In genomic region chr13:21785990-21786389, GRCh38 we compare ENCODE assay signal across 21 cellular contexts.
DNase-seq lines count a peak whose midpoint lies in the region; ATAC-seq, FAIRE-seq and TF ChIP-seq lines count a peak whose summit lies in the region.
"Had no signal": no experiment of that assay in that cellular context is flagged by ENCODE, and none has a peak within 500 bp of the region (broad histone marks: within the 10 kb centered on the region; RNA-seq: fewer than 3 reads in every experiment).

No MANE protein-coding gene starts in this region.

- H3K9me2 ChIP-seq in Karpas-422 (replicated peaks; ENCODE audit: insufficient read depth, low read length) = no peaks in the 10 kb centered on the region

- DNase-seq in HEK293T (ENCODE audit: extremely low spot score) (no peak), small intestine (no peak), Karpas-422 (no peak)
- no peak for DNase-seq in stimulated activated CD8-positive, alpha-beta memory T cell treated with anti-CD3 and anti-CD28 coated beads, Interleukin-4, amount 100 ng/mL, for 48 hours
- DNase-seq: 8988T; AML-193; Caco-2; Calu3; CD4-positive, alpha-beta T cell; CD8-positive, alpha-beta T cell; DMS79 treated with DMSO at 0.1 percent for 48 hours; GF-D8 had no signal

- FAIRE-seq in colon (lab: Jason Lieb, UNC) (peak; percentile 21), small intestine (lab: Jason Lieb, UNC) (peak; percentile 49)
- FAIRE-seq: A549, D721Med, G401.6, GM12891, GM18507 had no signal

- CTCF ChIA-PET in HEK293T (lab: Yijun Ruan, JAX) = no interaction called here

- H3K9ac ChIP-seq in Karpas-422 (ENCODE audit: low read length) = no peak overlapping the region
- H3K9ac ChIP-seq: BLaER1 treated with 17β-estradiol and CSF1 and Interleukin-3, amounts not matched to agents 10 nM and 100 nM had no signal

- no peaks in the 10 kb centered on the region for H3K27me3 ChIP-seq in small intestine (ENCODE audit: control insufficient read depth in 2 of 2, insufficient read depth in 2 of 2, low read length in 2 of 2)
- H3K27me3 ChIP-seq in Karpas-422 (ENCODE audit: low read length) = no peaks in the 10 kb centered on the region; the same call in 1 of the 2 replicates
- H3K27me3 ChIP-seq: BLaER1 treated with 17β-estradiol and CSF1 and Interleukin-3, amounts not matched to agents 10 nM and 100 nM had no signal

- H3K27ac ChIP-seq in small intestine (ENCODE audit: low read depth in 1 of 2, low read length in 1 of 2) (no peak overlapping the region), Karpas-422 (ENCODE audit: low read length) (no peak overlapping the region)
- H3K27ac ChIP-seq: A549; BLaER1 treated with 17β-estradiol and CSF1 and Interleukin-3, amounts not matched to agents 10 nM and 100 nM; C4-2B had no signal

- H3K4me1 ChIP-seq in small intestine (ENCODE audit: control insufficient read depth in 2 of 2, insufficient read depth in 1 of 2, low read depth in 1 of 2, low read length in 1 of 2) = no peaks in the 10 kb centered on the region
- peaks cover 4% of the 10 kb centered on the region for H3K4me1 ChIP-seq in Karpas-422 (ENCODE audit: low read length)
- H3K4me1 ChIP-seq: A549; BLaER1 treated with 17β-estradiol and CSF1 and Interleukin-3, amounts not matched to agents 10 nM and 100 nM; Caco-2 had no signal

- H3K36me3 ChIP-seq in small intestine (ENCODE audit: control insufficient read depth in 2 of 2, insufficient read depth in 2 of 2, low read length in 2 of 2) (no peaks in the 10 kb centered on the region), Karpas-422 (ENCODE audit: insufficient read depth, low read length) (no peaks in the 10 kb centered on the region)
- H3K36me3 ChIP-seq: BLaER1 treated with 17β-estradiol and CSF1 and Interleukin-3, amounts not matched to agents 10 nM and 100 nM had no signal

- no peaks in the 10 kb centered on the region for H4K20me1 ChIP-seq in Karpas-422 (ENCODE audit: insufficient read depth, low read depth, low read length)
- H4K20me1 ChIP-seq: BLaER1 treated with 17β-estradiol and CSF1 and Interleukin-3, amounts not matched to agents 10 nM and 100 nM had no signal

- H3K4me3 ChIP-seq in small intestine (ENCODE audit: low read depth in 1 of 2, low read length in 2 of 2) (no peak overlapping the region), Karpas-422 (ENCODE audit: low read length) (no peak overlapping the region)
- H3K4me3 ChIP-seq: A549; BLaER1 treated with 17β-estradiol and CSF1 and Interleukin-3, amounts not matched to agents 10 nM and 100 nM had no signal

- no peak for ATAC-seq in GM18498 (IDR thresholded peaks at IDR 0.05; ENCODE audit: unreplicated experiment)
- ATAC-seq: A549; CD8-positive, alpha-beta T cell had no signal

- WGBS in small intestine, 3 donors = 88 to 97% (median 95%) methylated on average over 2 of the region's 2 CpGs

- no peaks in the 10 kb centered on the region for H3K79me2 ChIP-seq in Karpas-422 (ENCODE audit: low read length)

- no peak overlapping the region for H2AFZ ChIP-seq in Karpas-422 (ENCODE audit: low read length)

- POLR2A ChIA-PET in HEK293T (lab: Yijun Ruan, JAX) = no interaction called here

- no peak overlapping the region for H3K4me2 ChIP-seq in Karpas-422 (ENCODE audit: low read depth, low read length, poor library complexity, severe bottlenecking)
- H3K4me2 ChIP-seq: A549; BLaER1 treated with 17β-estradiol and CSF1 and Interleukin-3, amounts not matched to agents 10 nM and 100 nM had no signal

- H3K9me3 ChIP-seq in small intestine (ENCODE audit: control insufficient read depth, low read depth) = no peaks in the 10 kb centered on the region
- no peaks in the 10 kb centered on the region for H3K9me3 ChIP-seq in Karpas-422 (ENCODE audit: low read length)
- H3K9me3 ChIP-seq: A549, Caco-2 had no signal

TF ChIP-seq in HEK293T, 16 proteins besides CTCF, POLR2A, EP300 and RAD21:
- no peak for TF ChIP-seq SP1 (IDR thresholded peaks at IDR 0.05)
- no peak for TF ChIP-seq HDGF (IDR thresholded peaks at IDR 0.05; ENCODE audit: borderline replicate concordance)
- TF ChIP-seq PKNOX1 (IDR thresholded peaks at IDR 0.05) = peak; percentile 12; the same call in 1 of the 2 replicates
